ENCODE assay signal across 27 cellular contexts in the genomic region with DNA sequence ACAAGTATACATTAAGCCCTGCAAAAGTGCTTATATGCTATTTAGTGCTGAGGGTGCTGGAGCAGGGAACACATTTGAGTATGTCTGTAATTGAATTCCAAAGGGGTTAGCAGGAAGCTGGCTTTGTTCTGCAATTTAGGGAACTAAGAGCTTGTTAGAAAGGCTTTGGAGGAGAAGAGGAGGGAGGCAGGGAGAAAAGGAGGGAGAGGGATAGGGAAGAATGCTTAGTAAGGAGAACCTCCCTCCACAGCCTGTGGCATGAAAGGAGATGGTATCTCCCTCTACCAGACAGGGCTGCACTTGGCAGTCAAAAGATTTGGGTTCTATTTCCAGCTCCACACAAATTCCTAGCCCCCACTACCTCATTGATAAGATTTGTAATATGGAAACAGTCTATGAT.
DNase-seq lines count a peak whose midpoint lies in the region; ATAC-seq and TF ChIP-seq lines count a peak whose summit lies in the region.
"Had no signal": no experiment of that assay in that cellular context is flagged by ENCODE, and none has a peak within 500 bp of the region (broad histone marks: within the 10 kb centered on the region; RNA-seq: fewer than 3 reads in every experiment).

No MANE protein-coding gene starts in this region.

- H3K9ac ChIP-seq in HUES48 (ENCODE audit: low read depth, low read length): no peak overlapping the region

- no peaks in the 10 kb centered on the region for H3K36me3 Mint-ChIP-seq in chondrocyte (ENCODE audit: low read depth)

- H3K27me3 ChIP-seq in HUES48 (ENCODE audit: control insufficient read depth, insufficient read depth, low read length): peaks cover 55% of the 10 kb centered on the region
- no peaks in the 10 kb centered on the region for H3K27me3 ChIP-seq in HAP-1 (ENCODE audit: low read depth)
- H3K27me3 ChIP-seq: brain microvascular endothelial cell, right lobe of liver, testis had no signal

- TF ChIP-seq CTCF in chondrocyte (IDR thresholded peaks at IDR 0.05): no peak

- peak overlapping the region; percentile 52 for H3K27ac ChIP-seq in HUES48 (ENCODE audit: low read depth, low read length)
- H3K27ac ChIP-seq: brain microvascular endothelial cell, C4-2B, HL-60, lower lobe of right lung, right lobe of liver, testis had no signal

- no peak overlapping the region for H3K27ac Mint-ChIP-seq in chondrocyte (ENCODE audit: unreplicated experiment)
- H3K27ac Mint-ChIP-seq: activated CD4-positive, alpha-beta T cell treated with anti-CD3 and anti-CD28 coated beads for 36 hours; nephron had no signal

- H3K4me3 Mint-ChIP-seq in chondrocyte (ENCODE audit: unreplicated experiment): no peak overlapping the region
- H3K4me3 Mint-ChIP-seq: activated CD4-positive, alpha-beta T cell treated with anti-CD3 and anti-CD28 coated beads for 36 hours; nephron had no signal

- in situ Hi-C loops in HAP-1 (cut with MboI; ENCODE audit: low sequenced_read_pairs): no loop called here

- H3K4me3 ChIP-seq in HUES48 (ENCODE audit: low read depth, low read length) (no peak overlapping the region), HAP-1 (no peak overlapping the region)
- H3K4me3 ChIP-seq: lower lobe of right lung, mucosa of descending colon, right lobe of liver, testis had no signal

- DNase-seq in EH (ENCODE audit: low read depth) (peak; percentile 7), astrocyte of the hippocampus (ENCODE audit: low read depth, low spot score) (peak; percentile 43), islet precursor cell (peak; percentile 77), HAP-1 (ENCODE audit: low spot score in 2 of 2) (no peak), chondrocyte (ENCODE audit: low spot score) (no peak)
- DNase-seq: activated CD4-positive, alpha-beta T cell treated with anti-CD3 and anti-CD28 coated beads for 36 hours; activated CD8-positive, alpha-beta memory T cell treated with anti-CD3 and anti-CD28 coated beads for 24 hours; activated T-cell treated with anti-CD3 and anti-CD28 coated beads, Interleukin-2, amount 50 U/mL, for 1 hour; brain microvascular endothelial cell; Calu3; effector CD4-positive, alpha-beta T cell; foreskin fibroblast; lower lobe of right lung; mucosa of descending colon; NCI-H1092 treated with DMSO at 0.1 percent for 48 hours; NCI-H1930; NCI-H446; right lobe of liver; stimulated activated naive CD4-positive, alpha-beta T cell treated with Interleukin-2 at 50 U/mL for 16 hours; T-helper 1 cell; testis had no signal

- H3K36me3 ChIP-seq in HUES48 (ENCODE audit: control insufficient read depth, insufficient read depth, low read length) (no peaks in the 10 kb centered on the region), HAP-1 (replicated peaks) (no peaks in the 10 kb centered on the region)
- H3K36me3 ChIP-seq: brain microvascular endothelial cell, lower lobe of right lung, right lobe of liver had no signal

- H3K9me3 ChIP-seq in HUES48 (ENCODE audit: control insufficient read depth, insufficient read depth, low read length): no peaks in the 10 kb centered on the region
- H3K9me3 ChIP-seq in HAP-1: no peaks in the 10 kb centered on the region
- H3K9me3 ChIP-seq: lower lobe of right lung, mucosa of descending colon, right lobe of liver, testis had no signal

- no peaks in the 10 kb centered on the region for H3K4me1 Mint-ChIP-seq in chondrocyte (ENCODE audit: low read depth)
- H3K4me1 Mint-ChIP-seq: activated CD4-positive, alpha-beta T cell treated with anti-CD3 and anti-CD28 coated beads for 36 hours; nephron had no signal

- H3K9me3 Mint-ChIP-seq in chondrocyte (ENCODE audit: low read depth): peaks cover 3% of the 10 kb centered on the region
- H3K9me3 Mint-ChIP-seq: nephron had no signal

- no peak for ATAC-seq in HG03139 (IDR thresholded peaks at IDR 0.05; ENCODE audit: unreplicated experiment)
- ATAC-seq: lower lobe of right lung, mucosa of descending colon, Panc1, right lobe of liver had no signal

- H3K27me3 Mint-ChIP-seq in chondrocyte (ENCODE audit: low read depth): peaks cover 2% of the 10 kb centered on the region
- H3K27me3 Mint-ChIP-seq: activated CD4-positive, alpha-beta T cell treated with anti-CD3 and anti-CD28 coated beads for 36 hours had no signal

- H3K4me1 ChIP-seq in HUES48 (ENCODE audit: control insufficient read depth, insufficient read depth, low read length): peaks cover 36% of the 10 kb centered on the region
- H3K4me1 ChIP-seq in HAP-1: no peaks in the 10 kb centered on the region
- H3K4me1 ChIP-seq: lower lobe of right lung, testis had no signal

Comparison
In these comparisons a context has a peak if more than half of its experiments do, and no peak if none do; other contexts are left out.
1. DNase-seq: peak in EH (single experiment), astrocyte of the hippocampus (single experiment) and islet precursor cell (single experiment); none in HAP-1 (0 of 2) and chondrocyte (single experiment).